Comparison of ENCODE assay signal across 6 cellular contexts in genomic region chr19:10112037-10112751, GRCh38. TPM values are rescaled to one million over a fixed set of nuclear protein-coding genes. Genes with fewer than 3 reads are reported as not detected.
DNase-seq lines count a peak whose midpoint lies in the region; ATAC-seq and TF ChIP-seq lines count a peak whose summit lies in the region.

No MANE protein-coding gene starts in this region.

- peaks cover 20% of the 10 kb centered on the region for H3F3A ChIP-seq in PC-3 (ENCODE audit: low read length, unreplicated experiment)

- intact Hi-C loops in PC-3 (cut with micrococcal nuclease): no loop called here

- no peaks in the 10 kb centered on the region for H3K9me3 ChIP-seq in PC-3 (ENCODE audit: low read length)
- no peaks in the 10 kb centered on the region for H3K9me3 ChIP-seq in effector memory CD4-positive, alpha-beta T cell (ENCODE audit: control insufficient read depth, low read length)

- H3K27ac ChIP-seq in PC-3 (ENCODE audit: low read length): no peak overlapping the region
- H3K27ac ChIP-seq in effector memory CD4-positive, alpha-beta T cell (ENCODE audit: insufficient read depth, low read length, poor library complexity, severe bottlenecking): peak overlapping the region; percentile 64

- H3K4me1 ChIP-seq in PC-3 (ENCODE audit: insufficient read depth, low read length): peaks cover 11% of the 10 kb centered on the region
- peaks cover 39% of the 10 kb centered on the region for H3K4me1 ChIP-seq in effector memory CD4-positive, alpha-beta T cell (ENCODE audit: control insufficient read depth, insufficient read depth, low read length, poor library complexity, severe bottlenecking)

- BruUV-seq in PC-3 (replicated peaks; lab: Mats Ljungman, UMichigan): no TSS peak

- H4K20me1 ChIP-seq in PC-3 (ENCODE audit: low read length): 0 out of 2 replicates have a peak, but pooled peaks cover 14% of the 10 kb centered on the region

- peak; percentile 37 for DNase-seq in AG10803 (ENCODE audit: low read depth)
- peak; percentile 22 for DNase-seq in PC-3
- peak; percentile 51 to 66 (median 64) for DNase-seq in effector memory CD4-positive, alpha-beta T cell
- DNase-seq in cerebellar nuclear complex (lab: John Stamatoyannopoulos, UW): no peak
- DNase-seq in pons (ENCODE audit: low spot score): no peak

- POLR2A ChIA-PET in PC-3 (lab: Charles Lee; ENCODE audit: unreplicated experiment): no interaction called here

- H3K9ac ChIP-seq in PC-3 (ENCODE audit: low read length): no peak overlapping the region

- H3K9me2 ChIP-seq in PC-3 (replicated peaks; ENCODE audit: low read length): no peaks in the 10 kb centered on the region

- TF ChIP-seq CTCF in AG10803 (conservative IDR thresholded peaks at IDR 0.05; ENCODE audit: low read length) (no peak), PC-3 (conservative IDR thresholded peaks at IDR 0.05; ENCODE audit: low read depth, low read length) (no peak)

- peaks cover 28% of the 10 kb centered on the region for H3K79me2 ChIP-seq in PC-3 (ENCODE audit: low read length)

- CTCF ChIA-PET in PC-3 (lab: Charles Lee): interaction anchor here (0.5 kb wide), 1 partner anchor 16 kb away, joined by 5 read pairs; no protein-coding TSS in a partner anchor

- H3K27me3 ChIP-seq in PC-3 (ENCODE audit: low read length): no peaks in the 10 kb centered on the region
- H3K27me3 ChIP-seq in effector memory CD4-positive, alpha-beta T cell (replicated peaks; ENCODE audit: control insufficient read depth, insufficient read depth, low read length, poor library complexity, severe bottlenecking): no peaks in the 10 kb centered on the region

- H2AFZ ChIP-seq in PC-3 (ENCODE audit: low read length): no peak overlapping the region

- peak; percentile 5 for ATAC-seq in PC-3
- no peak for ATAC-seq in HG02759 (IDR thresholded peaks at IDR 0.05; ENCODE audit: unreplicated experiment)

- H3K4me2 ChIP-seq in PC-3 (ENCODE audit: low read length): no peak overlapping the region

- peaks cover 54% of the 10 kb centered on the region for H3K36me3 ChIP-seq in PC-3 (ENCODE audit: low read depth, low read length)
- peaks cover 74% of the 10 kb centered on the region for H3K36me3 ChIP-seq in effector memory CD4-positive, alpha-beta T cell (ENCODE audit: control insufficient read depth, insufficient read depth, low read length)

- H3K4me3 ChIP-seq in AG10803 (ENCODE audit: low read length) (no peak overlapping the region), PC-3 (ENCODE audit: low read length) (no peak overlapping the region)
- no peak overlapping the region for H3K4me3 ChIP-seq in effector memory CD4-positive, alpha-beta T cell (ENCODE audit: insufficient read depth, low read depth, low read length, poor library complexity, severe bottlenecking)

RNA-seq across cellular contexts. Expression of gene P2RY11, which starts 0.7 kb away (rescaled TPM):
- 11.1 and 17.3 TPM in 2 replicates for total RNA-seq in PC-3 (2014; rRNA removed)

RNA-seq across cellular contexts. Expression of gene PPAN, which starts 6.0 kb away (rescaled TPM):
- 183 and 214 TPM in 2 replicates for total RNA-seq in PC-3 (2014; rRNA removed)

RNA-seq across cellular contexts. Expression of gene EIF3G, which starts 7.5 kb away (rescaled TPM):
- 575 and 635 TPM in 2 replicates for total RNA-seq in PC-3 (2014; rRNA removed)

RNA-seq across cellular contexts. Expression of gene ANGPTL6, which starts 9.7 kb away (rescaled TPM):
- total RNA-seq in PC-3 (2014; rRNA removed): 0.81 and 1.2 TPM in 2 replicates

RNA-seq across cellular contexts. Expression of gene SHFL, which starts 26.1 kb away (rescaled TPM):
- total RNA-seq in PC-3 (2014; rRNA removed): 17.2 and 18.4 TPM in 2 replicates

Comparison
In these comparisons a context has a peak if more than half of its experiments do, and no peak if none do; other contexts are left out.
1. DNase-seq: peak in AG10803 (single experiment), PC-3 (single experiment) and effector memory CD4-positive, alpha-beta T cell (3 of 3); none in cerebellar nuclear complex (0 of 2) and pons (single experiment).